8 cellular contexts compared by ENCODE assay signal in the genomic region with DNA sequence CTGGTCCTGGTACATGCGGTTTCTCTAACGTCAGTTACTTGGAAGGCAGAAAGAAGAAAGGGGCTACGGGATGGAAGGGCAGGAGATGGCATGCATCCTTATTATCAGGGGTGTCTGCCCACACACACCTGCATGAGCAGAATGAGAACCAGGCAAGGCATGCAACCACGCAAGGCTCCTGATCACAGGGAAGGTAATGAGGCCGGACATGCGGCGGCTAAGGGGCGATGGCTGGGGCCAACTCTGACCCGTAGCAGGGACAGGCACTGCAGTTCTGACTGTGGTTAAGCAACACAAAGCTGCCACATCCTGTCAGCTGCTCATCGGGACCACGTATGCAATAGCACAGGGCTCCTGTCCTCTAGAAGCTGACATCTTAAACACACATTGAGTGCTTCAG.
A peak's percentile ranks its signal among the peaks of the same experiment; 100 is the strongest.
DNase-seq lines count a peak whose midpoint lies in the region; ATAC-seq and TF ChIP-seq lines count a peak whose summit lies in the region.

No MANE protein-coding gene starts in this region.

- ATAC-seq in GM18498 (IDR thresholded peaks at IDR 0.05; ENCODE audit: unreplicated experiment) (peak; percentile 83), HG02870 (IDR thresholded peaks at IDR 0.05; ENCODE audit: unreplicated experiment) (peak; percentile 73), omental fat pad (ENCODE audit: low FRiP score) (no peak)

- in situ Hi-C loops in KBM-7 (cut with MboI; ENCODE audit: low pct_unique_long_range_greater_than_20kb, low sequenced_read_pairs): no loop called here

- H3K27me3 ChIP-seq in colonic mucosa: no peaks in the 10 kb centered on the region

- no peak overlapping the region for H3K27ac ChIP-seq in colonic mucosa

- H3K36me3 ChIP-seq in colonic mucosa: no peaks in the 10 kb centered on the region

- peak in 3 of 5 donors; percentile 23 to 80 (median 37) for DNase-seq in T-helper 1 cell
- DNase-seq in colonic mucosa: peak; percentile 32
- peak in 4 of 6 experiments; percentile 18 to 57 (median 52) for DNase-seq in stimulated activated naive CD4-positive, alpha-beta T cell (lab: John Stamatoyannopoulos, UW)
- no peak for DNase-seq in KBM-7
- DNase-seq in NCI-H1105 (lab: John Stamatoyannopoulos, UW): no peak
- DNase-seq in omental fat pad (ENCODE audit: low spot score): no peak

- H3K9ac ChIP-seq in colonic mucosa (ENCODE audit: low read depth in 2 of 2, low read length in 2 of 2): no peak overlapping the region

- no peaks in the 10 kb centered on the region for H3K4me1 ChIP-seq in colonic mucosa

- no peak overlapping the region for H3K4me3 ChIP-seq in colonic mucosa

- intact Hi-C loops in colonic mucosa (cut with DNase I): no loop called here

- no peak for TF ChIP-seq CTCF in colonic mucosa (IDR thresholded peaks at IDR 0.05)
- no peak for TF ChIP-seq CTCF in omental fat pad (IDR thresholded peaks at IDR 0.05)

- no peaks in the 10 kb centered on the region for H3K9me3 ChIP-seq in colonic mucosa

Comparison
In these comparisons a context has a peak if more than half of its experiments do, and no peak if none do; other contexts are left out.
1. DNase-seq: peak in T-helper 1 cell (3 of 5), colonic mucosa (single experiment) and stimulated activated naive CD4-positive, alpha-beta T cell (4 of 6); none in KBM-7 (single experiment), NCI-H1105 (single experiment) and omental fat pad (single experiment).